ENCODE assay signal across 8 cellular contexts in genomic region chr12:109111775-109112491, GRCh38. TPM values are rescaled to one million over a fixed set of nuclear protein-coding genes. Genes with fewer than 3 reads are reported as not detected.
A peak's percentile ranks its signal among the peaks of the same experiment; 100 is the strongest.
DNase-seq lines count a peak whose midpoint lies in the region; ATAC-seq and TF ChIP-seq lines count a peak whose summit lies in the region.

No MANE protein-coding gene starts in this region.

- peak overlapping the region; percentile 38 for H3K4me3 ChIP-seq in RWPE2 (ENCODE audit: severe bottlenecking)
- peak overlapping the region; percentile 84 for H3K4me3 ChIP-seq in adipocyte (ENCODE audit: low read length)
- H3K4me3 ChIP-seq in upper lobe of left lung = peak overlapping the region in 3 of 4 donors; percentile 54 to 66 (median 57)

- ATAC-seq in RWPE2 (ENCODE audit: low read depth) = 0 out of 3 replicates have a peak, but pooled peaks have one; percentile 32
- peak; percentile 75 to 79 for ATAC-seq in upper lobe of left lung (ENCODE audit: low FRiP score in 2 of 2)
- no peak for ATAC-seq in HG02763 (IDR thresholded peaks at IDR 0.05; ENCODE audit: unreplicated experiment)

- peaks cover 4% of the 10 kb centered on the region for H3K4me1 ChIP-seq in RWPE2 (ENCODE audit: insufficient read depth, poor library complexity, severe bottlenecking)
- H3K4me1 ChIP-seq in adipocyte (ENCODE audit: control insufficient read depth, insufficient read depth, low read length) = peaks cover 64% of the 10 kb centered on the region
- peaks cover 26 to 31% (median 29%) of the 10 kb centered on the region in 4 donors for H3K4me1 ChIP-seq in upper lobe of left lung

- peak; percentile 94 for TF ChIP-seq CTCF in 22Rv1 (IDR thresholded peaks at IDR 0.05)
- peak; percentile 71 for TF ChIP-seq CTCF in GM12872 (IDR thresholded peaks at IDR 0.05; ENCODE audit: insufficient read depth, low read depth, low read length)
- peak; percentile 87 for TF ChIP-seq CTCF in RWPE2 (IDR thresholded peaks at IDR 0.05; ENCODE audit: poor library complexity, severe bottlenecking)
- TF ChIP-seq CTCF in upper lobe of left lung (IDR thresholded peaks at IDR 0.05) = peak in 5 of 6 experiments; percentile 47 to 82 (median 59)

- WGBS in upper lobe of left lung, 2 donors = 33% methylated on average over 8 of the region's 8 CpGs

- H3K27ac ChIP-seq in 22Rv1 (peak overlapping the region; percentile 79), RWPE2 (ENCODE audit: poor library complexity, severe bottlenecking) (peak overlapping the region; percentile 51), upper lobe of left lung (peak overlapping the region; percentile 86 to 92 (median 90))

- no peak for TF ChIP-seq EP300 in upper lobe of left lung (IDR thresholded peaks at IDR 0.05)

- H3K9me3 ChIP-seq in RWPE2 (ENCODE audit: severe bottlenecking) (no peaks in the 10 kb centered on the region), adipocyte (ENCODE audit: control insufficient read depth, low read length) (no peaks in the 10 kb centered on the region), upper lobe of left lung (no peaks in the 10 kb centered on the region)

- DNase-seq in RWPE2 (ENCODE audit: low spot score) (no peak), adipocyte (ENCODE audit: low read depth) (peak; percentile 87), head of caudate nucleus (peak; percentile 27 to 90 (median 77)), occipital lobe (lab: John Stamatoyannopoulos, UW) (peak; percentile 31), upper lobe of left lung (peak in 1 of 2 donors; percentile 51)

- H3K27me3 ChIP-seq in RWPE2 (ENCODE audit: insufficient read depth, poor library complexity, severe bottlenecking) (no peaks in the 10 kb centered on the region), adipocyte (replicated peaks; ENCODE audit: control insufficient read depth, insufficient read depth, low read length) (no peaks in the 10 kb centered on the region), upper lobe of left lung (no peaks in the 10 kb centered on the region)

- intact Hi-C loops in head of caudate nucleus (cut with DNase I) = loop anchor here (10.0 kb wide), 1 partner anchor 273 kb away; no protein-coding TSS in a partner anchor

- H3K36me3 ChIP-seq in RWPE2 (ENCODE audit: low read depth) (peaks cover 22% of the 10 kb centered on the region), adipocyte (ENCODE audit: control insufficient read depth, insufficient read depth, low read length, severe bottlenecking) (peaks cover 31% of the 10 kb centered on the region), upper lobe of left lung (peaks cover 0 to 15% (median 1%) of the 10 kb centered on the region in 4 donors)

- no peak for TF ChIP-seq POLR2A in upper lobe of left lung (IDR thresholded peaks at IDR 0.05)

- peak overlapping the region; percentile 77 for H3K9ac ChIP-seq in adipocyte (ENCODE audit: low read length)

RNA-seq across cellular contexts. Expression of gene ACACB, which starts 4.5 kb away (rescaled TPM):
- total RNA-seq in occipital lobe = 3.4 TPM
- 100 to 1,000 TPM in 2 of 6 donors, 10 to 100 TPM in 4; 26.3 to 202 (median 36.3) TPM for total RNA-seq in upper lobe of left lung

RNA-seq across cellular contexts. Expression of gene UNG, which starts 14.5 kb away (rescaled TPM):
- total RNA-seq in occipital lobe (26.8 TPM), upper lobe of left lung (10 to 100 TPM in 4 of 6 donors, 1 to 10 TPM in 2; 8.2 to 27.6 (median 15.5) TPM)

RNA-seq across cellular contexts. Expression of gene ALKBH2, which starts 18.7 kb away (rescaled TPM):
- total RNA-seq in occipital lobe = 25.1 TPM
- 10 to 100 TPM in 4 of 6 donors, 1 to 10 TPM in 2; 1.9 to 16.4 (median 12.4) TPM for total RNA-seq in upper lobe of left lung

RNA-seq across cellular contexts. Expression of gene USP30, which starts 59.6 kb away (rescaled TPM):
- total RNA-seq in occipital lobe (17.6 TPM), upper lobe of left lung (10 to 100 TPM in 5 of 6 donors, 1 to 10 TPM in 1; 10.0 to 18.0 (median 15.0) TPM)
